ENCODE assay signal across 11 cellular contexts in genomic region chr1:84247425-84248220, GRCh38. TPM values are rescaled to one million over a fixed set of nuclear protein-coding genes. Genes with fewer than 3 reads are reported as not detected.
DNase-seq lines count a peak whose midpoint lies in the region; ATAC-seq and TF ChIP-seq lines count a peak whose summit lies in the region.
"Had no signal": no experiment of that assay in that cellular context is flagged by ENCODE, and none has a peak within 500 bp of the region (broad histone marks: within the 10 kb centered on the region; RNA-seq: fewer than 3 reads in every experiment).

No MANE protein-coding gene starts in this region.

- ATAC-seq in activated T-helper 17 cell treated with anti-CD3 and anti-CD28 coated beads, Interleukin-2, amount 50 U/mL, for 72 hours (replicated peaks): peak; percentile 97
- ATAC-seq in sciatic nerve (no peak), HG03139 (IDR thresholded peaks at IDR 0.05; ENCODE audit: unreplicated experiment) (no peak)

- H3K4me1 Mint-ChIP-seq in activated T-helper 17 cell treated with anti-CD3 and anti-CD28 coated beads, Interleukin-2, amount 50 U/mL, for 72 hours: peaks cover 4% of the 10 kb centered on the region
- H3K4me1 Mint-ChIP-seq: activated naive CD8-positive, alpha-beta T cell treated with anti-CD3 and anti-CD28 coated beads, Interleukin-2, amount 10 ng/mL, durations not matched to agents 7 days and 5 days had no signal

- no peak for TF ChIP-seq CTCF in GM13976 (IDR thresholded peaks at IDR 0.05; ENCODE audit: borderline replicate concordance, control extremely low read depth, extremely low read depth, insufficient read depth, missing control alignments)

- H3K4me3 Mint-ChIP-seq in activated T-helper 17 cell treated with anti-CD3 and anti-CD28 coated beads, Interleukin-2, amount 50 U/mL, for 72 hours: peak overlapping the region; percentile 68
- H3K4me3 Mint-ChIP-seq: activated naive CD8-positive, alpha-beta T cell treated with anti-CD3 and anti-CD28 coated beads, Interleukin-2, amount 10 ng/mL, durations not matched to agents 7 days and 5 days had no signal

- peak; percentile 10 for DNase-seq in 8988T
- DNase-seq in H4 (ENCODE audit: low spot score): peak; percentile 86
- peak; percentile 20 for DNase-seq in hepatic stellate cell (ENCODE audit: low spot score)
- DNase-seq in sciatic nerve (ENCODE audit: low spot score): no peak
- no peak for DNase-seq in GM13976 (ENCODE audit: low spot score)
- no peak for DNase-seq in GM19240 (ENCODE audit: insufficient read length, low spot score)
- DNase-seq: activated naive CD8-positive, alpha-beta T cell treated with anti-CD3 and anti-CD28 coated beads, Interleukin-2, amount 10 ng/mL, durations not matched to agents 7 days and 5 days; head of caudate nucleus; NCI-H345 had no signal

- no peaks in the 10 kb centered on the region for H3K36me3 Mint-ChIP-seq in activated T-helper 17 cell treated with anti-CD3 and anti-CD28 coated beads, Interleukin-2, amount 50 U/mL, for 72 hours (ENCODE audit: low read depth)

- intact Hi-C loops in sciatic nerve (cut with DNase I): no loop called here

- H3K9me3 Mint-ChIP-seq in activated T-helper 17 cell treated with anti-CD3 and anti-CD28 coated beads, Interleukin-2, amount 50 U/mL, for 72 hours: no peaks in the 10 kb centered on the region

- in situ Hi-C loops in GM13976 (cut with MboI; ENCODE audit: low sequenced_read_pairs, unreplicated experiment): no loop called here

- H3K27ac Mint-ChIP-seq in activated T-helper 17 cell treated with anti-CD3 and anti-CD28 coated beads, Interleukin-2, amount 50 U/mL, for 72 hours: peak overlapping the region; percentile 73
- H3K27ac Mint-ChIP-seq: activated naive CD8-positive, alpha-beta T cell treated with anti-CD3 and anti-CD28 coated beads, Interleukin-2, amount 10 ng/mL, durations not matched to agents 7 days and 5 days had no signal

- no peaks in the 10 kb centered on the region for H3K27me3 Mint-ChIP-seq in activated T-helper 17 cell treated with anti-CD3 and anti-CD28 coated beads, Interleukin-2, amount 50 U/mL, for 72 hours

RNA-seq across cellular contexts. Expression of gene SAMD13, which starts 53.9 kb away (rescaled TPM):
- 0.29 and 2.3 TPM in 2 replicates for total RNA-seq in H4 (2014; rRNA removed; shearing (Covaris generic))
- total RNA-seq in activated T-helper 17 cell treated with anti-CD3 and anti-CD28 coated beads, Interleukin-2, amount 50 U/mL, for 72 hours: not detected
- total RNA-seq in sciatic nerve: 0.76 TPM

Comparison
In these comparisons a context has a peak if more than half of its experiments do, and no peak if none do; other contexts are left out.
1. DNase-seq: peak in 8988T (single experiment), H4 (single experiment) and hepatic stellate cell (single experiment); none in sciatic nerve (single experiment), GM13976 (single experiment) and GM19240 (single experiment).